ENCODE assay signal across 2 cellular contexts in the genomic region with DNA sequence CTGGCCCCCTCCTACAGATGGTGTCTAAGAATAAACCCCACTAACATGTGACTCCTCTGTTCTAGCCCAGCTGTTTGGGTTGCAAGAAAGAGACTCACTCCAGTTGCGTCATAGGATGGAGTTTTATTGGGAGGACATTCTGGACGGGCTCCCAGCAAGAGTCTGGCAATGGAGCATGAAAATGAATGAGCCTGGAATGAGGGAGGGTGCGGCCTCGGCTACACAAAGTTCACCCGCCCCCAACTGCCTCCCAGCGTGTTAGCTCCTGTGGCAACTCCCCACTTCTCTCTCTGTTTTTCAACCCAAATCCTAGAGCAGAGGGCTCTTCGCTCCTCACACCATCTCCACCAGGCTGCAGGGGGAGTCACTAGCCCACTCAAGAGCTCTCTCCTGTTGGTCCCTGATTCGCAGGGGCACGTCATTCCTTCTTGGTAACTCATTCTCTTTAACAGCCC.
TF ChIP-seq lines count a peak whose summit lies in the region.

No MANE protein-coding gene starts in this region.

TF ChIP-seq in HEK293, 187 proteins besides CTCF, POLR2A, EP300 and RAD21 (continues in another document):
- peak; percentile 66 for TF ChIP-seq ZNF629 (tag by site-specific recombination; IDR thresholded peaks at IDR 0.05)
- no peak for TF ChIP-seq ZNF747 (tag by site-specific recombination; IDR thresholded peaks at IDR 0.05)
- no peak for TF ChIP-seq ZNF426 (tag by site-specific recombination; IDR thresholded peaks at IDR 0.05)
- TF ChIP-seq MEIS1 (CRISPR knock-in tag; IDR thresholded peaks at IDR 0.05; ENCODE audit: borderline replicate concordance): no peak
- TF ChIP-seq ZNF132 (tag by site-specific recombination; IDR thresholded peaks at IDR 0.05; ENCODE audit: borderline replicate concordance): no peak
- TF ChIP-seq ZNF549 (tag by site-specific recombination; IDR thresholded peaks at IDR 0.05): no peak
- TF ChIP-seq ZNF530 (tag by site-specific recombination; IDR thresholded peaks at IDR 0.05; ENCODE audit: low read depth): no peak
- TF ChIP-seq ZNF24 (tag by site-specific recombination; IDR thresholded peaks at IDR 0.05): 0 out of 2 replicates have a peak, but pooled peaks have one; percentile 30
- TF ChIP-seq ZIC2 (tag by site-specific recombination; IDR thresholded peaks at IDR 0.05): peak; percentile 70
- TF ChIP-seq ZNF624 (tag by site-specific recombination; IDR thresholded peaks at IDR 0.05): no peak
- TF ChIP-seq ZNF76 (tag by site-specific recombination; IDR thresholded peaks at IDR 0.05; ENCODE audit: borderline replicate concordance, low read depth): no peak
- no peak for TF ChIP-seq ZFP69B (tag by site-specific recombination; IDR thresholded peaks at IDR 0.05)
- TF ChIP-seq, protein P1, sequence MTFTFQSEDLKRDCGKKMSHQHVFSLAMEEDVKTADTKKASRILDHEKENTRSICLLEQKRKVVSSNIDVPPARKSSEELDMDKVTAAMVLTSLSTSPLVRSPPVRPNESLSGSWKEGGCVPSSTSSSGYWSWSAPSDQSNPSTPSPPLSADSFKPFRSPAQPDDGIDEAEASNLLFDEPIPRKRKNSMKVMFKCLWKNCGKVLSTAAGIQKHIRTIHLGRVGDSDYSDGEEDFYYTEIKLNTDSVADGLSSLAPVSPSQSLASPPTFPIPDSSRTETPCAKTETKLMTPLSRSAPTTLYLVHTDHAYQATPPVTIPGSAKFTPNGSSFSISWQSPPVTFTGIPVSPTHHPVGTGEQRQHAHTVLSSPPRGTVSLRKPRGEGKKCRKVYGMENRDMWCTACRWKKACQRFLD (tag by site-specific recombination; IDR thresholded peaks at IDR 0.05): no peak
- no peak for TF ChIP-seq GFI1B (tag by site-specific recombination; IDR thresholded peaks at IDR 0.05)
- TF ChIP-seq, protein P2, sequence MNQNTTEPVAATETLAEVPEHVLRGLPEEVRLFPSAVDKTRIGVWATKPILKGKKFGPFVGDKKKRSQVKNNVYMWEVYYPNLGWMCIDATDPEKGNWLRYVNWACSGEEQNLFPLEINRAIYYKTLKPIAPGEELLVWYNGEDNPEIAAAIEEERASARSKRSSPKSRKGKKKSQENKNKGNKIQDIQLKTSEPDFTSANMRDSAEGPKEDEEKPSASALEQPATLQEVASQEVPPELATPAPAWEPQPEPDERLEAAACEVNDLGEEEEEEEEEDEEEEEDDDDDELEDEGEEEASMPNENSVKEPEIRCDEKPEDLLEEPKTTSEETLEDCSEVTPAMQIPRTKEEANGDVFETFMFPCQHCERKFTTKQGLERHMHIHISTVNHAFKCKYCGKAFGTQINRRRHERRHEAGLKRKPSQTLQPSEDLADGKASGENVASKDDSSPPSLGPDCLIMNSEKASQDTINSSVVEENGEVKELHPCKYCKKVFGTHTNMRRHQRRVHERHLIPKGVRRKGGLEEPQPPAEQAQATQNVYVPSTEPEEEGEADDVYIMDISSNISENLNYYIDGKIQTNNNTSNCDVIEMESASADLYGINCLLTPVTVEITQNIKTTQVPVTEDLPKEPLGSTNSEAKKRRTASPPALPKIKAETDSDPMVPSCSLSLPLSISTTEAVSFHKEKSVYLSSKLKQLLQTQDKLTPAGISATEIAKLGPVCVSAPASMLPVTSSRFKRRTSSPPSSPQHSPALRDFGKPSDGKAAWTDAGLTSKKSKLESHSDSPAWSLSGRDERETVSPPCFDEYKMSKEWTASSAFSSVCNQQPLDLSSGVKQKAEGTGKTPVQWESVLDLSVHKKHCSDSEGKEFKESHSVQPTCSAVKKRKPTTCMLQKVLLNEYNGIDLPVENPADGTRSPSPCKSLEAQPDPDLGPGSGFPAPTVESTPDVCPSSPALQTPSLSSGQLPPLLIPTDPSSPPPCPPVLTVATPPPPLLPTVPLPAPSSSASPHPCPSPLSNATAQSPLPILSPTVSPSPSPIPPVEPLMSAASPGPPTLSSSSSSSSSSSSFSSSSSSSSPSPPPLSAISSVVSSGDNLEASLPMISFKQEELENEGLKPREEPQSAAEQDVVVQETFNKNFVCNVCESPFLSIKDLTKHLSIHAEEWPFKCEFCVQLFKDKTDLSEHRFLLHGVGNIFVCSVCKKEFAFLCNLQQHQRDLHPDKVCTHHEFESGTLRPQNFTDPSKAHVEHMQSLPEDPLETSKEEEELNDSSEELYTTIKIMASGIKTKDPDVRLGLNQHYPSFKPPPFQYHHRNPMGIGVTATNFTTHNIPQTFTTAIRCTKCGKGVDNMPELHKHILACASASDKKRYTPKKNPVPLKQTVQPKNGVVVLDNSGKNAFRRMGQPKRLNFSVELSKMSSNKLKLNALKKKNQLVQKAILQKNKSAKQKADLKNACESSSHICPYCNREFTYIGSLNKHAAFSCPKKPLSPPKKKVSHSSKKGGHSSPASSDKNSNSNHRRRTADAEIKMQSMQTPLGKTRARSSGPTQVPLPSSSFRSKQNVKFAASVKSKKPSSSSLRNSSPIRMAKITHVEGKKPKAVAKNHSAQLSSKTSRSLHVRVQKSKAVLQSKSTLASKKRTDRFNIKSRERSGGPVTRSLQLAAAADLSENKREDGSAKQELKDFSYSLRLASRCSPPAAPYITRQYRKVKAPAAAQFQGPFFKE (tag by site-specific recombination; IDR thresholded peaks at IDR 0.05; ENCODE audit: borderline replicate concordance): no peak
- no peak for TF ChIP-seq ZNF266 (tag by site-specific recombination; IDR thresholded peaks at IDR 0.05; ENCODE audit: low read depth)
- TF ChIP-seq, protein P3, sequence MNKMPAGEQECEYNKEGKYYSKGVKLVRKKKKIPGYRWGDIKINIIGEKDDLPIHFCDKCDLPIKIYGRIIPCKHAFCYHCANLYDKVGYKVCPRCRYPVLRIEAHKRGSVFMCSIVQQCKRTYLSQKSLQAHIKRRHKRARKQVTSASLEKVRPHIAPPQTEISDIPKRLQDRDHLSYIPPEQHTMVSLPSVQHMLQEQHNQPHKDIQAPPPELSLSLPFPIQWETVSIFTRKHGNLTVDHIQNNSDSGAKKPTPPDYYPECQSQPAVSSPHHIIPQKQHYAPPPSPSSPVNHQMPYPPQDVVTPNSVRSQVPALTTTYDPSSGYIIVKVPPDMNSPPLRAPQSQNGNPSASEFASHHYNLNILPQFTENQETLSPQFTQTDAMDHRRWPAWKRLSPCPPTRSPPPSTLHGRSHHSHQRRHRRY (tag by site-specific recombination; IDR thresholded peaks at IDR 0.05): no peak
- TF ChIP-seq PRDM1 (tag by site-specific recombination; IDR thresholded peaks at IDR 0.05): no peak
- TF ChIP-seq ZNF555 (tag by site-specific recombination; conservative IDR thresholded peaks at IDR 0.05): no peak
- TF ChIP-seq EGR2 (tag by site-specific recombination; IDR thresholded peaks at IDR 0.05; ENCODE audit: low read depth): no peak
- 0 out of 2 replicates have a peak, but pooled peaks have one; percentile 23 for TF ChIP-seq SP7 (tag by site-specific recombination; IDR thresholded peaks at IDR 0.05)

TF ChIP-seq in K562, 482 proteins besides CTCF, POLR2A, EP300 and RAD21:
- no peak for TF ChIP-seq CEBPG (CRISPR knock-in tag; IDR thresholded peaks at IDR 0.05)
- TF ChIP-seq CEBPG (tag; conservative IDR thresholded peaks at IDR 0.05 in 1 of 2, IDR thresholded peaks at IDR 0.05 in 1 of 2): 0 out of 4 replicates have a peak, but pooled peaks of 1 of the 2 experiments have one; percentile 38
- TF ChIP-seq, protein P4, sequence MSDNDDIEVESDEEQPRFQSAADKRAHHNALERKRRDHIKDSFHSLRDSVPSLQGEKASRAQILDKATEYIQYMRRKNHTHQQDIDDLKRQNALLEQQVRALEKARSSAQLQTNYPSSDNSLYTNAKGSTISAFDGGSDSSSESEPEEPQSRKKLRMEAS (CRISPR knock-in tag; IDR thresholded peaks at IDR 0.05): no peak
